Comparison of ENCODE assay signal across 35 cellular contexts in the genomic region with DNA sequence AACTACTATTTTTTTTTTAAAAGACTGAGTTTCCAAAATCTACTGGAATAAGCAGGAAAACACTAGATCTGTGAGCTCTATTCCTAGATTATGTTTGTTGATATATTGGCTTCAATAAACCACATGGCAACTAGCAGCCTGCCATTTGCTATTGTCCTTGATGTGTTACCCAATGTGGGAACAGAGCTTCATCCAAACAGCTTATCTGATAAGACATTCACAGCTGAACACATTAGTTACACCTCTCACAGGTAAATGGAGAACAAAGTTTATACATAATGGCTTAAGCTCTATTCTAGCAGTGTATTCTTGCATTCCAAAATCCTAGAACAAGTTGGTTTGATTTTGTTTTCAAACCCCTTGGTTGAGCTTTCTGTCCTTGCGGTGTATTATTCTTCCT.
"Had no signal": no experiment of that assay in that cellular context is flagged by ENCODE, and none has a peak within 500 bp of the region (broad histone marks: within the 10 kb centered on the region; RNA-seq: fewer than 3 reads in every experiment).

No MANE protein-coding gene starts in this region.

- H3K36me3 ChIP-seq: MG63 had no signal

- H3K9ac ChIP-seq: KMS-11 had no signal

- DNase-seq: Kasumi-1, MG63, MM.1S, MV-4-11, NCI-H1048, NCI-H1092, NCI-H1092 treated with DMSO at 0.1 percent for 48 hours, NCI-H1105, NCI-H1105 treated with DMSO at 0.1 percent for 48 hours, NCI-H1417, NCI-H1417 treated with DMSO at 0.1 percent for 48 hours, NCI-H1436, NCI-H1436 treated with DMSO at 0.1 percent for 48 hours, NCI-H146, NCI-H1694, NCI-H1694 treated with DMSO at 0.1 percent for 48 hours, NCI-H187, NCI-H187 treated with DMSO at 0.1 percent for 48 hours, NCI-H1930, NCI-H2029, NCI-H2029 treated with DMSO at 0.1 percent for 48 hours, NCI-H2081, NCI-H2081 treated with DMSO at 0.1 percent for 48 hours, NCI-H2107, NCI-H2171, NCI-H2171 treated with DMSO at 0.1 percent for 48 hours, NCI-H2227 treated with DMSO at 0.1 percent for 48 hours, NCI-H226, NCI-H345, NCI-H446, NCI-H446 treated with DMSO at 0.1 percent for 48 hours, NCI-H510A, NCI-H510A treated with DMSO at 0.1 percent for 48 hours, NCI-H524 had no signal

- H3K4me2 ChIP-seq: KMS-11 had no signal

- H3K9me3 ChIP-seq: MG63 had no signal

- H3K27ac ChIP-seq: KMS-11 had no signal

- H3K4me3 ChIP-seq: MG63 had no signal

- H3K27me3 ChIP-seq: MG63 had no signal
